16 cellular contexts compared by ENCODE assay signal in the genomic region with DNA sequence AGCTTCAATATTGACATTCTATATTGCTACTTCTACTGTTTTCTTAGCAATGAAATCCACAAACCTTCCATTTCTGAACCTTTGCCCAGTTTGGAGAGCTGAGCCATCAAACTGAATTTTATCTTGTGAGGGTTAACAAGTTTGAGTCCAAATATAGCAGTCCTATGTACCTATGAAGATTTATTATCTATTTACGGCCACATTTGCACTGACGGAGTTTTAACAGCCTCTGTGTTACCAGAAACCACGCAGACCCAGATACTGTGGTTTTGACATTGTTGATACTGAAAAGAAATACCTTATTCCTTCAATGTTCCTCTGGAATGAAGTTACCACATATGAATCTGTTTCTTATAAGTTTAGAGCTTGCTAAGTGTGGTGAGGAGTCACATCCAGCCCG.
DNase-seq lines count a peak whose midpoint lies in the region; ATAC-seq and TF ChIP-seq lines count a peak whose summit lies in the region.
"Had no signal": no experiment of that assay in that cellular context is flagged by ENCODE, and none has a peak within 500 bp of the region (broad histone marks: within the 10 kb centered on the region; RNA-seq: fewer than 3 reads in every experiment).

No MANE protein-coding gene starts in this region.

- peak; percentile 79 for DNase-seq in LNCaP clone FGC (ENCODE audit: low read depth)
- no peak for DNase-seq in left colon
- DNase-seq in nephron progenitor cell: no peak
- no peak for DNase-seq in ecto neural progenitor cell (ENCODE audit: low spot score)
- DNase-seq in dorsolateral prefrontal cortex: no peak
- DNase-seq: CD4-positive, alpha-beta memory T cell; DMS79 treated with DMSO at 0.1 percent for 48 hours; EL; GDM1; HCEC 1CT had no signal

- peaks cover 7% of the 10 kb centered on the region for H3K4me1 Mint-ChIP-seq in nephron
- H3K4me1 Mint-ChIP-seq in nephron progenitor cell: peaks cover 39% of the 10 kb centered on the region
- H3K4me1 Mint-ChIP-seq: CD4-positive, alpha-beta memory T cell had no signal

- H3K9me3 Mint-ChIP-seq in nephron (peaks cover 4% of the 10 kb centered on the region), nephron progenitor cell (peaks cover 11% of the 10 kb centered on the region)

- TF ChIP-seq CTCF in LNCaP clone FGC (IDR thresholded peaks at IDR 0.05; ENCODE audit: control insufficient read depth, extremely low read depth, insufficient read depth): no peak
- no peak for TF ChIP-seq CTCF in nephron (IDR thresholded peaks at IDR 0.05; ENCODE audit: unreplicated experiment in 3 of 3)
- TF ChIP-seq CTCF in nephron progenitor cell (IDR thresholded peaks at IDR 0.05): no peak
- TF ChIP-seq CTCF in dorsolateral prefrontal cortex (IDR thresholded peaks at IDR 0.05 in 54 of 56, conservative IDR thresholded peaks at IDR 0.05 in 2 of 56; ENCODE audit: low read depth in 1 of 56, partially characterized antibody in 56 of 56): no peak

- H3K27ac Mint-ChIP-seq in nephron: peak overlapping the region; percentile 41 to 53 (median 45)
- H3K27ac Mint-ChIP-seq in nephron progenitor cell: no peak overlapping the region
- H3K27ac Mint-ChIP-seq: CD4-positive, alpha-beta memory T cell had no signal

- ATAC-seq in left colon (peak; percentile 80), GM19467 (IDR thresholded peaks at IDR 0.05; ENCODE audit: unreplicated experiment) (no peak)

- intact Hi-C loops in left colon (cut with DNase I, micrococcal nuclease) (no loop called here), dorsolateral prefrontal cortex (cut with DNase I) (no loop called here)

- H3K36me3 Mint-ChIP-seq in nephron (ENCODE audit: low read depth): no peaks in the 10 kb centered on the region
- peaks cover 2% of the 10 kb centered on the region for H3K36me3 Mint-ChIP-seq in nephron progenitor cell (ENCODE audit: low read depth)
- H3K36me3 Mint-ChIP-seq: CD4-positive, alpha-beta memory T cell had no signal

- H3K4me3 ChIP-seq in LNCaP clone FGC (ENCODE audit: low read depth, low read length): no peak overlapping the region
- no peak overlapping the region for H3K4me3 ChIP-seq in dorsolateral prefrontal cortex
- H3K4me3 ChIP-seq: A549 had no signal

- peaks cover 14% of the 10 kb centered on the region for H3K27me3 Mint-ChIP-seq in nephron (ENCODE audit: low read depth)
- peaks cover 12% of the 10 kb centered on the region for H3K27me3 Mint-ChIP-seq in nephron progenitor cell (ENCODE audit: low read depth, poor library complexity)
- H3K27me3 Mint-ChIP-seq: CD4-positive, alpha-beta memory T cell had no signal

- no peak overlapping the region for H3K27ac ChIP-seq in dorsolateral prefrontal cortex
- H3K27ac ChIP-seq: A549, C4-2B, HL-60 had no signal

- H3K4me3 Mint-ChIP-seq in nephron (no peak overlapping the region), nephron progenitor cell (no peak overlapping the region)
- H3K4me3 Mint-ChIP-seq: CD4-positive, alpha-beta memory T cell had no signal

- H3K27me3 ChIP-seq in dorsolateral prefrontal cortex: no peaks in the 10 kb centered on the region
- H3K27me3 ChIP-seq: BE2C had no signal
